Comparison of ENCODE assay signal across 19 cellular contexts in the genomic region with DNA sequence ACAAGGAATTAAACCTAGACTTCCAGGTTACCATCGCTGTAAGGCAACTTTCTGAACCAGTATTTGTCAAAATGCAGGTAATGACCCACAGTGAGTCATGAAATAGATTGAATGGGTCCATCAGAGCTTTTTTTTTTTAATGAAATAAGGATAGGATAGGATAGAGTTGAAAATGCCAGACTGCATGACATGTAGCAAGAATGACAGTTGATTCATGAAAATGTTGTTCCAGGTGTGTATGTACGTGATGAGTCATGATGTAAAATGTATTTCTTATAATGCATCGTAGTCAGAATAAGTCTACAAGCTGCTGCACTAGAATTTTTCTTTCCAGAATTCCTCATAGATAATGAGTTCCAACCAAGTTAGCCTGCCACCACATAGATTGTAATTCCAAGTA.
DNase-seq lines count a peak whose midpoint lies in the region; ATAC-seq and TF ChIP-seq lines count a peak whose summit lies in the region.
"Had no signal": no experiment of that assay in that cellular context is flagged by ENCODE, and none has a peak within 500 bp of the region (broad histone marks: within the 10 kb centered on the region; RNA-seq: fewer than 3 reads in every experiment).

No MANE protein-coding gene starts in this region.

- WGBS in heart left ventricle, 4 donors, result 96 to 99% (median 98%) methylated on average over 3 of the region's 3 CpGs
- WGBS in right cardiac atrium, result 96% methylated on average over 3 of the region's 3 CpGs
- 79 to 88% methylated on average over 3 of the region's 3 CpGs for WGBS in transverse colon (ENCODE audit: low coverage in 1 of 2), 2 donors

- H3K27me3 Mint-ChIP-seq in memory B cell, result no peaks in the 10 kb centered on the region

- H3K9me3 Mint-ChIP-seq in memory B cell, result peaks cover 5% of the 10 kb centered on the region
- H3K9me3 Mint-ChIP-seq: CD8-positive, alpha-beta T cell had no signal

- TF ChIP-seq CTCF in heart left ventricle (IDR thresholded peaks at IDR 0.05) (no peak), breast epithelium (IDR thresholded peaks at IDR 0.05) (no peak), transverse colon (IDR thresholded peaks at IDR 0.05) (no peak)

- TF ChIP-seq EP300 in transverse colon (IDR thresholded peaks at IDR 0.05; ENCODE audit: low read depth), result no peak

- in situ Hi-C loops in transverse colon (cut with MboI; ENCODE audit: low pct_ligation_motif_present in 1 of 4, low pct_unique_long_range_greater_than_20kb in 1 of 4, low sequenced_read_pairs in 3 of 4), result no loop called here

- H3K36me3 ChIP-seq in heart left ventricle (peaks cover 0 to 55% (median 37%) of the 10 kb centered on the region in 9 donors), breast epithelium (peaks cover 8% of the 10 kb centered on the region), transverse colon (peaks cover 0 to 12% (median 6%) of the 10 kb centered on the region in 4 donors)

- H3K4me3 Mint-ChIP-seq in memory B cell, result no peak overlapping the region
- H3K4me3 Mint-ChIP-seq: CD8-positive, alpha-beta T cell had no signal

- peak overlapping the region; percentile 53 for H3K27ac Mint-ChIP-seq in memory B cell
- H3K27ac Mint-ChIP-seq: CD8-positive, alpha-beta T cell had no signal

- intact Hi-C loops in heart left ventricle (cut with DNase I), result loop anchor here in 4 of 10 donors (5.0 to 10.0 kb wide), 4 partner anchors 138 to 242 kb away; a partner anchor contains a TSS
- intact Hi-C loops in right cardiac atrium (cut with DNase I), result loop anchor here in 2 of 4 donors (10.0 kb wide), 2 partner anchors 232 to 242 kb away; a partner anchor contains a TSS
- intact Hi-C loops in breast epithelium (cut with DNase I; ENCODE audit: low total_unique reads), result no loop called here
- intact Hi-C loops in transverse colon (cut with DNase I; ENCODE audit: low total_unique reads), result loop anchor here (5.0 kb wide), 1 partner anchor 874 kb away; no protein-coding TSS in a partner anchor

- H3K9me3 ChIP-seq in heart left ventricle, result no peaks in the 10 kb centered on the region
- no peaks in the 10 kb centered on the region for H3K9me3 ChIP-seq in right cardiac atrium (ENCODE audit: control insufficient read depth, low read length)
- no peaks in the 10 kb centered on the region for H3K9me3 ChIP-seq in breast epithelium
- no peaks in the 10 kb centered on the region for H3K9me3 ChIP-seq in transverse colon
- H3K9me3 ChIP-seq: esophagus muscularis mucosa had no signal

- DNase-seq in heart left ventricle (no peak), right cardiac atrium (no peak), breast epithelium (ENCODE audit: low spot score in 2 of 2) (no peak), memory B cell (ENCODE audit: low spot score in 2 of 2) (no peak), transverse colon (no peak), NCI-H345 treated with DMSO at 0.1 percent for 48 hours (lab: John Stamatoyannopoulos, UW; ENCODE audit: unreplicated experiment) (no peak)
- DNase-seq in central memory CD4-positive, alpha-beta T cell, result no peak
- DNase-seq: activated CD4-positive, CD25-positive, alpha-beta regulatory T cell; activated effector memory CD4-positive, alpha-beta T cell treated with anti-CD3 and anti-CD28 coated beads, Interleukin-2, amount 50 U/mL, for 16 hours; aorta; CD8-positive, alpha-beta T cell; head of caudate nucleus; NCI-H1048; NK-92 treated with Interleukin-12 subunit alpha and Interleukin-12 subunit beta, amount 100 ng/mL, for 24 hours; occipital lobe; SIG-M5; T-helper 2 cell had no signal

- H3K27me3 ChIP-seq in heart left ventricle (no peaks in the 10 kb centered on the region), right cardiac atrium (ENCODE audit: control insufficient read depth, insufficient read depth) (no peaks in the 10 kb centered on the region), breast epithelium (no peaks in the 10 kb centered on the region), transverse colon (no peaks in the 10 kb centered on the region)
- H3K27me3 ChIP-seq: esophagus muscularis mucosa had no signal

- peaks cover 0 to 56% (median 23%) of the 10 kb centered on the region in 12 donors for H3K4me1 ChIP-seq in heart left ventricle
- H3K4me1 ChIP-seq in right cardiac atrium (ENCODE audit: control insufficient read depth, insufficient read depth, low read length), result peaks cover 6% of the 10 kb centered on the region
- peaks cover 0 to 7% of the 10 kb centered on the region in 2 donors for H3K4me1 ChIP-seq in breast epithelium
- peaks cover 19 to 53% (median 44%) of the 10 kb centered on the region in 4 donors for H3K4me1 ChIP-seq in transverse colon

- H3K4me3 ChIP-seq in heart left ventricle, result no peak overlapping the region
- no peak overlapping the region for H3K4me3 ChIP-seq in right cardiac atrium (ENCODE audit: low read length)
- no peak overlapping the region for H3K4me3 ChIP-seq in breast epithelium
- H3K4me3 ChIP-seq in transverse colon, result no peak overlapping the region
- H3K4me3 ChIP-seq: esophagus muscularis mucosa had no signal

- TF ChIP-seq POLR2A in heart left ventricle (IDR thresholded peaks at IDR 0.05) (no peak), breast epithelium (IDR thresholded peaks at IDR 0.05) (no peak), transverse colon (IDR thresholded peaks at IDR 0.05) (no peak)

- H3K36me3 Mint-ChIP-seq in memory B cell, result peaks cover 58% of the 10 kb centered on the region

- H3K27ac ChIP-seq in heart left ventricle (peak overlapping the region in 7 of 12 donors; percentile 4 to 89 (median 66)), right cardiac atrium (ENCODE audit: low read length) (no peak overlapping the region), breast epithelium (peak overlapping the region; percentile 86 to 88), transverse colon (peak overlapping the region; percentile 83 to 89 (median 86))

- ATAC-seq in heart left ventricle (no peak), right cardiac atrium (no peak), memory B cell (ENCODE audit: low read depth) (no peak), HG03378 (IDR thresholded peaks at IDR 0.05; ENCODE audit: unreplicated experiment) (no peak)
- ATAC-seq: CD8-positive, alpha-beta T cell had no signal

- H3K4me1 Mint-ChIP-seq in memory B cell, result peaks cover 18% of the 10 kb centered on the region
